1 cellular context compared by ENCODE assay signal in the genomic region with DNA sequence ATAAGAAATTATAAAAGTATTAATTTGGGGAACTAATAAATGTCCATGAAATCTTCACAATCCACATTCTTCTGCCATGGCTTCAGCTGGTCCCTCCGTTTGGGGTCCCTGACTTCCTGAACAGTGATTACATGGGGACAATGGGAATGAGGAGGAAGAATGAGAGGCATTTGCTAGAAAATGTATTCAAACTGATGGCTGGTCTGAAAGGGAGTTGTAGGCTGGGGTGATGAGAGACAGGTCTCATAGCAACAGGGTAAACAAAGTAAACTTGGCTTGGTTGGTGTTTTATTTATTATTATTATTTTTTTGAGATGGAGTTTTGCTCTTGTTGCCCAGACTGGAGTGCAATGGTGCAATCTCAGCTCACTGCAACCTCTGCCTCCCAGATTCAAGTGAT.
TF ChIP-seq lines count a peak whose summit lies in the region.

No MANE protein-coding gene starts in this region.

TF ChIP-seq in K562, 482 proteins besides CTCF, POLR2A, EP300 and RAD21:
- peak; percentile 82 for TF ChIP-seq FOXJ2 (tag; IDR thresholded peaks at IDR 0.05)
TF ChIP-seq in K562: peak in this region for 1; not testable (repeated sequence) for 481.
